ENCODE assay signal across 10 cellular contexts in genomic region chr6:25050356-25050755, GRCh38.
A peak's percentile ranks its signal among the peaks of the same experiment; 100 is the strongest.
DNase-seq lines count a peak whose midpoint lies in the region; ATAC-seq and TF ChIP-seq lines count a peak whose summit lies in the region.
"Had no signal": no experiment of that assay in that cellular context is flagged by ENCODE, and none has a peak within 500 bp of the region (broad histone marks: within the 10 kb centered on the region; RNA-seq: fewer than 3 reads in every experiment).

No MANE protein-coding gene starts in this region.

- TF ChIP-seq CTCF in choroid plexus epithelial cell (conservative IDR thresholded peaks at IDR 0.05; ENCODE audit: low read depth, low read length) = peak; percentile 16

- no peak overlapping the region for H3K4me3 ChIP-seq in choroid plexus epithelial cell (ENCODE audit: low read depth, low read length)
- H3K4me3 ChIP-seq: right lobe of liver, SJSA1 had no signal

- no peak for ATAC-seq in HG02973 (IDR thresholded peaks at IDR 0.05; ENCODE audit: unreplicated experiment)

- DNase-seq in NCI-H1436 treated with DMSO at 0.1 percent for 48 hours (lab: John Stamatoyannopoulos, UW) (peak; percentile 39), NCI-H1436 (lab: John Stamatoyannopoulos, UW) (no peak), T-helper 22 cell (ENCODE audit: low read depth) (peak; percentile 64), choroid plexus epithelial cell (ENCODE audit: low read depth) (peak; percentile 88), HK-2 (ENCODE audit: unreplicated experiment) (no peak), NCI-H82 (lab: John Stamatoyannopoulos, UW) (no peak)
- peak; percentile 47 for DNase-seq in stimulated activated CD4-positive, alpha-beta T cell treated with anti-CD3 and anti-CD28 coated beads, Interleukin-4, amount 100 ng/mL, for 1 hour
- DNase-seq: right lobe of liver had no signal

Comparison
In these comparisons a context has a peak if more than half of its experiments do, and no peak if none do; other contexts are left out.
1. DNase-seq: peak in NCI-H1436 treated with DMSO at 0.1 percent for 48 hours (single experiment), T-helper 22 cell (single experiment), choroid plexus epithelial cell (single experiment) and stimulated activated CD4-positive, alpha-beta T cell treated with anti-CD3 and anti-CD28 coated beads, Interleukin-4, amount 100 ng/mL, for 1 hour (single experiment); none in NCI-H1436 (single experiment), HK-2 (single experiment) and NCI-H82 (single experiment).